15 cellular contexts compared by ENCODE assay signal in the genomic region with DNA sequence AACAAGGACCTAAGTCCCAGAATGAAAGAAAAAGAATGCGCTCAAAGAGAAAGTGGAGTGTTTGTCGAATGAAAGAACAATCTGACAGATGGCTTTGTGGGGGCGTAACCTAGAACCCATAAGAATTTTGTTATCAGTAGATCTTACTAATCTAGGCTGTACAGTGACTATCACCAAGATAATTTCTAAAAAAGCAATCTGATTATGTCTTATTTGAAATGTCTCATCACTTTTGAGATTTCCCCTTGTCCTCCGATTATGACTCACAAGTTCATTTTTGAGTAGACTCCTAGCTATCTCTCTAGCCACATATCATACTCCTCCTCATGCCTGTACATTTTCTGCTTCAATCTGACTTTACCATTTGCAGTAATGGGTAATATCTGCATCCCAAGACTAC.
A peak's percentile ranks its signal among the peaks of the same experiment; 100 is the strongest.
DNase-seq lines count a peak whose midpoint lies in the region; ATAC-seq and FAIRE-seq lines count a peak whose summit lies in the region.
"Had no signal": no experiment of that assay in that cellular context is flagged by ENCODE, and none has a peak within 500 bp of the region (broad histone marks: within the 10 kb centered on the region; RNA-seq: fewer than 3 reads in every experiment).

No MANE protein-coding gene starts in this region.

- ATAC-seq in GM18502 (IDR thresholded peaks at IDR 0.05; ENCODE audit: poor library complexity, unreplicated experiment): peak; percentile 44
- peak; percentile 37 for ATAC-seq in GM19043 (IDR thresholded peaks at IDR 0.05; ENCODE audit: low read depth, unreplicated experiment)
- peak; percentile 40 for ATAC-seq in HG02759 (IDR thresholded peaks at IDR 0.05; ENCODE audit: unreplicated experiment)
- peak; percentile 31 for ATAC-seq in HG03558 (IDR thresholded peaks at IDR 0.05; ENCODE audit: extremely low read depth, unreplicated experiment)
- ATAC-seq: GM23338; naive thymus-derived CD8-positive, alpha-beta T cell had no signal

- DNase-seq in DMS53 treated with DMSO at 0.1 percent for 48 hours (lab: John Stamatoyannopoulos, UW; ENCODE audit: unreplicated experiment) (no peak), RCC 7860 (ENCODE audit: low spot score) (no peak), HUDEP-2 (lab: John Stamatoyannopoulos, UW; ENCODE audit: unreplicated experiment in 76 of 76) (no peak), D341Med (ENCODE audit: low spot score) (no peak)
- DNase-seq: Kasumi-1; naive thymus-derived CD8-positive, alpha-beta T cell; NCI-H446; SK-N-SH; spleen had no signal

- no peak for FAIRE-seq in RCC 7860 (lab: Jason Lieb, UNC)
- FAIRE-seq: keratinocyte had no signal
